ENCODE assay signal across 8 cellular contexts in the genomic region with DNA sequence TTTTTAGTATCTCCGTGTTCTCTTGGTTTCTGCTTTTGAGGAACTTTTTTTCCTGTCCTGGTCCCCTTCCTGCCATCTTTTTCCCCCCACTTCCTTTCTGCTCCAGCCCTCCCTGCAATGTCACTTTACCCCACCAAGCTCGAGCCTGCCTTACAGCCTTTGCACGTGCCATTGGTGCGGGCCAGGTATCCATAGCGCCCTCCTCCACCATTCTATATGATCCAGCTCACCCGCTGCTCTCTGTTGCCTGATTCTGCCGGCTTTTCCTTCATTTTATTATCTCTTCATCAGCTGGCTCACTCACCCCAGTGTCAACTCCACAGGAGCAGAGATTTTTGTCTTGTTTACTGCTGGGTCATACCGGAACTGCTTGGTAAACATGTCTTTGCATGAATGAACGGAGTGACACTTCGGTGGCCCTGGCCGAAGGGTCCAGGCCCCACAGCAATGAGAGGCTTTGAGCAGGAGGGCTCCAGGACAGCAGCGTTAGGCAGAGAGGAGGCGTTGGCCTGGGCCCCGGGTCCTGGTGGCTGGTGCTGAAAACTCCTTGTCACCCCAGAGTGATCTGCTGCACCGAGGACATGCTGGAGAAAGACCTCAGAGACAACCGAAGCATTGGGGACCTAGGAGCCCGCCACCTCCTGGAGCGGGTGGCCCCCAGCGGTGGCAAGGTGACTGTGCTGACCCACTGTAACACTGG. TPM values are rescaled to one million over a fixed set of nuclear protein-coding genes. Genes with fewer than 3 reads are reported as not detected.
A peak's percentile ranks its signal among the peaks of the same experiment; 100 is the strongest.
DNase-seq lines count a peak whose midpoint lies in the region; ATAC-seq and TF ChIP-seq lines count a peak whose summit lies in the region.

No MANE protein-coding gene starts in this region.

- no peak for DNase-seq in AG04449 (ENCODE audit: low read depth, low spot score)
- no peak for DNase-seq in MCF 10A (ENCODE audit: unreplicated experiment)
- no peak for DNase-seq in mucosa of descending colon
- no peak for DNase-seq in DMS53 treated with DMSO at 0.1 percent for 48 hours (lab: John Stamatoyannopoulos, UW; ENCODE audit: unreplicated experiment)

- H3K9me3 ChIP-seq in HUES64 (ENCODE audit: insufficient read depth, low read depth, low read length) (no peaks in the 10 kb centered on the region), mucosa of descending colon (no peaks in the 10 kb centered on the region)

- H3K4me3 ChIP-seq in AG04449 (ENCODE audit: low read depth, low read length) (peak overlapping the region; percentile 93), HUES64 (ENCODE audit: low read length) (peak overlapping the region; percentile 73), mucosa of descending colon (no peak overlapping the region)

- H3K4me1 ChIP-seq in HUES64 (ENCODE audit: insufficient read depth, low read length) (no peaks in the 10 kb centered on the region), mucosa of descending colon (ENCODE audit: low read depth) (peaks cover 10% of the 10 kb centered on the region)

- ATAC-seq in mucosa of descending colon: peak; percentile 23
- no peak for ATAC-seq in GM21717 (IDR thresholded peaks at IDR 0.05; ENCODE audit: unreplicated experiment)
- ATAC-seq in HG02970 (IDR thresholded peaks at IDR 0.05; ENCODE audit: low FRiP score, unreplicated experiment): no peak
- ATAC-seq in GM21423 (IDR thresholded peaks at IDR 0.05; ENCODE audit: unreplicated experiment): no peak

- no peak overlapping the region for H3K27ac ChIP-seq in HUES64 (ENCODE audit: low read depth, low read length)

- BruUV-seq in MCF 10A (replicated peaks; lab: Mats Ljungman, UMichigan): TSS peak; percentile 13

- H3K36me3 ChIP-seq in HUES64 (ENCODE audit: insufficient read depth, low read length): peaks cover 36% of the 10 kb centered on the region
- peaks cover 3% of the 10 kb centered on the region for H3K36me3 ChIP-seq in mucosa of descending colon (ENCODE audit: low read depth)

- H3K36me3 Mint-ChIP-seq in MCF 10A (ENCODE audit: insufficient read depth, unreplicated experiment): peaks cover 54% of the 10 kb centered on the region

- H3K9me3 Mint-ChIP-seq in MCF 10A (ENCODE audit: unreplicated experiment): no peaks in the 10 kb centered on the region

- TF ChIP-seq CTCF in AG04449 (IDR thresholded peaks at IDR 0.05; ENCODE audit: insufficient read depth, low read length, missing control alignments) (no peak), MCF 10A (IDR thresholded peaks at IDR 0.05; ENCODE audit: unreplicated experiment) (no peak), mucosa of descending colon (IDR thresholded peaks at IDR 0.05) (no peak)

- H3K4me1 Mint-ChIP-seq in MCF 10A (ENCODE audit: insufficient read depth, unreplicated experiment): peaks cover 17% of the 10 kb centered on the region

- no peak overlapping the region for H3K9ac ChIP-seq in HUES64 (ENCODE audit: low read depth, low read length)

- peaks cover 5% of the 10 kb centered on the region for H3K27me3 ChIP-seq in HUES64 (ENCODE audit: insufficient read depth, low read length)

- intact Hi-C loops in MCF 10A (cut with micrococcal nuclease): no loop called here
- intact Hi-C loops in mucosa of descending colon (cut with DNase I, micrococcal nuclease): no loop called here

- peak overlapping the region; percentile 81 for H3K4me3 Mint-ChIP-seq in MCF 10A (ENCODE audit: unreplicated experiment)

- H3K27ac Mint-ChIP-seq in MCF 10A (ENCODE audit: low read depth, unreplicated experiment): peak overlapping the region; percentile 81

- POLR2A ChIA-PET in AG04449 (lab: Yijun Ruan, JAX): interaction anchor here (1.4 to 2.0 kb wide), 3 partner anchors 8 to 74 kb away, joined by 6 to 14 read pairs (median 6); a partner anchor contains a TSS
- POLR2A ChIA-PET in MCF 10A (lab: Yijun Ruan, JAX): interaction anchor here (0.7 to 4.8 kb wide), 13 partner anchors 8 to 1213 kb away, joined by 3 to 51 read pairs (median 4); a partner anchor contains a TSS

- H3K27me3 Mint-ChIP-seq in MCF 10A (ENCODE audit: insufficient read depth, unreplicated experiment): no peaks in the 10 kb centered on the region

- 65% methylated on average over 19 of the region's 19 CpGs for WGBS in HUES64

- CTCF ChIA-PET in AG04449 (lab: Yijun Ruan, JAX): interaction anchor here (1.0 to 1.8 kb wide), 2 partner anchors 97 to 99 kb away, joined by 3 to 7 read pairs; no protein-coding TSS in a partner anchor
- CTCF ChIA-PET in MCF 10A (lab: Yijun Ruan, JAX): interaction anchor here (0.7 kb wide), 1 partner anchor 145 kb away, joined by 6 read pairs; no protein-coding TSS in a partner anchor

RNA-seq across cellular contexts. Expression of a gene that starts 1.2 kb away (rescaled TPM):
- 11.9 TPM for polyA plus RNA-seq in HUES64 (2013, experiment 1 of 2)
- 10.8 TPM for polyA plus RNA-seq in HUES64 (2013, experiment 2 of 2)
- total RNA-seq in MCF 10A (2022): 24.8 and 27.0 TPM in 2 replicates
- total RNA-seq in mucosa of descending colon: 10 to 100 TPM; 24.2 to 32.4 (median 28.7) TPM

RNA-seq across cellular contexts. Expression of a gene that starts 8.7 kb away (rescaled TPM):
- 134 TPM for polyA plus RNA-seq in HUES64 (2013, experiment 1 of 2)
- 150 TPM for polyA plus RNA-seq in HUES64 (2013, experiment 2 of 2)
- total RNA-seq in MCF 10A (2022) (89.0 and 101 TPM in 2 replicates), mucosa of descending colon (10 to 100 TPM; 47.8 to 49.5 (median 49.3) TPM)

RNA-seq across cellular contexts. Expression of a gene that starts 29.7 kb away (rescaled TPM):
- polyA plus RNA-seq in HUES64 (2013, experiment 1 of 2): 15.5 TPM
- polyA plus RNA-seq in HUES64 (2013, experiment 2 of 2): 16.8 TPM
- total RNA-seq in MCF 10A (2022) (9.2 and 9.4 TPM in 2 replicates), mucosa of descending colon (1 to 10 TPM; 4.1 to 4.6 (median 4.1) TPM)
